Comparison of ENCODE assay signal across 1 cellular context in the genomic region with DNA sequence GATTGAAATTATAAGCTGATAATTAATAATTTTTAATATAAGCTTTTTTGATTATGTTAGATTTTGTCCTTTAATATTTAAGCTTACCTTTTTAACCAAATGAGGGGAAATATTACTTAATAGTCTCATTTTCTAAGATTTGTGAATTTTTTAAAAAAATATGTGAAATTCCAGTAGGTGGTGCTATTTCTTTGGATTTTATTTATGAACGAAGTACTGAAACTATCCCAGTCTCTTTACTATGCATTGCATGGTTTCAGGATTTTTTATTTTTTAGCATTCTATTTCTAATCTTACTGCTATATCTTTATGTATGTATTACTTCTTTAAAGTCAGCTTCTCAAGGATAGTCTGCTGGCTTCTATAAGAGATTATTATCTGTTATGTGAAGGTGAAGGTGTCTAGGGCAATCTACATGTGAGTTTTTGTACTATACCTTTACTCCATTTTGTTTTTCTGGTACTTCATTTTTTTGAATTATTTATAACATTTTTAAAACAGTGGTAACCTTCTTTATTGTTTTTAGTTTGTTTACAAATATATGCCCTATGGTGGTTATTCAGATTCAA.
TF ChIP-seq lines count a peak whose summit lies in the region.

No MANE protein-coding gene starts in this region.

TF ChIP-seq in GM23338, 12 proteins besides CTCF, POLR2A, EP300 and RAD21 (continued from another document):
- TF ChIP-seq ZNF462 (CRISPR knock-in tag; IDR thresholded peaks at IDR 0.05), result no peak
- no peak for TF ChIP-seq POLR2AphosphoS5 (IDR thresholded peaks at IDR 0.05; ENCODE audit: low read depth)
- TF ChIP-seq EZH2 (IDR thresholded peaks at IDR 0.05; ENCODE audit: low read depth, unreplicated experiment), result no peak
- TF ChIP-seq REST (IDR thresholded peaks at IDR 0.05; ENCODE audit: unreplicated experiment), result no peak
- no peak for TF ChIP-seq JUNB (IDR thresholded peaks at IDR 0.05; ENCODE audit: unreplicated experiment)
- no peak for TF ChIP-seq CREB1 (CRISPR knock-in tag; IDR thresholded peaks at IDR 0.05; ENCODE audit: low read depth)
- TF ChIP-seq ZNF114 (CRISPR knock-in tag; IDR thresholded peaks at IDR 0.05), result no peak
- TF ChIP-seq NANOG (IDR thresholded peaks at IDR 0.05; ENCODE audit: borderline replicate concordance), result no peak
- TF ChIP-seq EZH2phosphoT487 (IDR thresholded peaks at IDR 0.05; ENCODE audit: unreplicated experiment), result no peak
